Comparison of ENCODE assay signal across 11 cellular contexts in genomic region chr1:178371236-178371635, GRCh38.
DNase-seq lines count a peak whose midpoint lies in the region; ATAC-seq, FAIRE-seq and TF ChIP-seq lines count a peak whose summit lies in the region.
"Had no signal": no experiment of that assay in that cellular context is flagged by ENCODE, and none has a peak within 500 bp of the region (broad histone marks: within the 10 kb centered on the region; RNA-seq: fewer than 3 reads in every experiment).

No MANE protein-coding gene starts in this region.

- H3K4me1 Mint-ChIP-seq in natural killer cell = no peaks in the 10 kb centered on the region
- H3K4me1 Mint-ChIP-seq: naive thymus-derived CD4-positive, alpha-beta T cell had no signal

- peaks cover 0 to 12% of the 10 kb centered on the region in 2 donors for H3K27me3 Mint-ChIP-seq in natural killer cell (ENCODE audit: low read depth in 2 of 2)

- H3K9me2 ChIP-seq in SK-N-SH = no peaks in the 10 kb centered on the region

- DNase-seq in Ammon's horn (ENCODE audit: low spot score) (peak; percentile 34), SK-N-SH (no peak), fibroblast of the aortic adventitia (ENCODE audit: low read depth) (peak; percentile 58), osteoblast (ENCODE audit: insufficient read length, low spot score, missing footprints) (no peak), body of pancreas (no peak), natural killer cell (no peak), D721Med (ENCODE audit: insufficient read length, low spot score) (no peak)
- DNase-seq: Calu3; effector CD4-positive, alpha-beta T cell; naive thymus-derived CD4-positive, alpha-beta T cell had no signal

- CTCF ChIA-PET in SK-N-SH (lab: Yijun Ruan, JAX) = interaction anchor here (0.7 to 1.3 kb wide), 3 partner anchors 18 to 59 kb away, joined by 3 to 4 read pairs (median 3); no protein-coding TSS in a partner anchor

- no peak overlapping the region for H3K4me3 Mint-ChIP-seq in natural killer cell
- H3K4me3 Mint-ChIP-seq: naive thymus-derived CD4-positive, alpha-beta T cell had no signal

- no peaks in the 10 kb centered on the region for H3K36me3 Mint-ChIP-seq in natural killer cell
- H3K36me3 Mint-ChIP-seq: naive thymus-derived CD4-positive, alpha-beta T cell had no signal

- H3K4me1 ChIP-seq in SK-N-SH (ENCODE audit: control insufficient read depth in 1 of 2, insufficient read depth in 2 of 2, low read depth in 1 of 2, low read length in 1 of 2) = no peaks in the 10 kb centered on the region; a peak in 1 of 4 replicates
- H3K4me1 ChIP-seq in osteoblast (ENCODE audit: insufficient read depth, low read length) = peaks cover 19% of the 10 kb centered on the region
- no peaks in the 10 kb centered on the region for H3K4me1 ChIP-seq in body of pancreas

- TF ChIP-seq RAD21 in SK-N-SH (IDR thresholded peaks at IDR 0.05; ENCODE audit: low read length) = no peak

- no peaks in the 10 kb centered on the region; the same call in 1 of the 2 replicates for H3K79me2 ChIP-seq in SK-N-SH (ENCODE audit: insufficient read depth)
- peaks cover 45% of the 10 kb centered on the region for H3K79me2 ChIP-seq in osteoblast (ENCODE audit: insufficient read depth, low read length)

- ATAC-seq in body of pancreas (no peak), natural killer cell (no peak), GM18858 (IDR thresholded peaks at IDR 0.05; ENCODE audit: unreplicated experiment) (no peak)
- ATAC-seq: naive thymus-derived CD4-positive, alpha-beta T cell had no signal

- H3K4me2 ChIP-seq in SK-N-SH (peak overlapping the region; percentile 59), osteoblast (ENCODE audit: insufficient read depth, low read length) (peak overlapping the region; percentile 92)

- no peak overlapping the region for H3K9ac ChIP-seq in SK-N-SH

- H3K27ac ChIP-seq in SK-N-SH (ENCODE audit: low read depth in 2 of 2, low read length in 1 of 2) (peak overlapping the region in 1 of 2 experiments; percentile 22; a peak in 1 of 4 replicates), osteoblast (ENCODE audit: low read depth, low read length) (peak overlapping the region; percentile 61), body of pancreas (peak overlapping the region in 2 of 4 donors; percentile 28 to 51)

- no peak for FAIRE-seq in D721Med (lab: Jason Lieb, UNC)

- H2AFZ ChIP-seq in SK-N-SH (ENCODE audit: low read depth) = 0 out of 2 replicates have a peak overlapping the region, but pooled peaks have one; percentile 24
- peak overlapping the region; percentile 76 for H2AFZ ChIP-seq in osteoblast (ENCODE audit: low read length)

- H3K27ac Mint-ChIP-seq in natural killer cell = no peak overlapping the region
- H3K27ac Mint-ChIP-seq: naive thymus-derived CD4-positive, alpha-beta T cell had no signal

- H4K20me1 ChIP-seq in SK-N-SH (ENCODE audit: insufficient read depth) = no peaks in the 10 kb centered on the region
- no peaks in the 10 kb centered on the region for H4K20me1 ChIP-seq in osteoblast (ENCODE audit: insufficient read depth, low read length)

- H3K36me3 ChIP-seq in SK-N-SH (replicated peaks in 1 of 2; ENCODE audit: control insufficient read depth in 1 of 2, insufficient read depth in 2 of 2, low read length in 1 of 2) (no peaks in the 10 kb centered on the region), osteoblast (ENCODE audit: insufficient read depth, low read length) (no peaks in the 10 kb centered on the region), body of pancreas (replicated peaks in 1 of 2; ENCODE audit: insufficient read depth in 1 of 2, low read depth in 2 of 2) (no peaks in the 10 kb centered on the region)

- POLR2A ChIA-PET in SK-N-SH (lab: Yijun Ruan, JAX) = no interaction called here

- H3K9me3 ChIP-seq in SK-N-SH (no peaks in the 10 kb centered on the region), osteoblast (ENCODE audit: low read depth, low read length) (no peaks in the 10 kb centered on the region), body of pancreas (no peaks in the 10 kb centered on the region)

- intact Hi-C loops in body of pancreas (cut with DNase I) (no loop called here), natural killer cell (cut with micrococcal nuclease) (no loop called here)

- H3K27me3 ChIP-seq in SK-N-SH (ENCODE audit: insufficient read depth) (no peaks in the 10 kb centered on the region), osteoblast (ENCODE audit: insufficient read depth, low read length) (no peaks in the 10 kb centered on the region), body of pancreas (no peaks in the 10 kb centered on the region)

- H3K9me3 Mint-ChIP-seq in natural killer cell = peaks cover 0 to 2% of the 10 kb centered on the region in 2 donors
- H3K9me3 Mint-ChIP-seq: naive thymus-derived CD4-positive, alpha-beta T cell had no signal

- peaks cover 3% of the 10 kb centered on the region for H3F3A ChIP-seq in SK-N-SH (replicated peaks; ENCODE audit: insufficient read depth)

- TF ChIP-seq POLR2A in body of pancreas (IDR thresholded peaks at IDR 0.05) = no peak

- H3K4me3 ChIP-seq in SK-N-SH (ENCODE audit: low read depth in 2 of 2, low read length in 1 of 2) = 0 out of 4 replicates have a peak overlapping the region, but pooled peaks of 1 of the 2 experiments have one; percentile 34
- peak overlapping the region; percentile 57 for H3K4me3 ChIP-seq in fibroblast of the aortic adventitia (ENCODE audit: low read depth, low read length)
- peak overlapping the region; percentile 72 for H3K4me3 ChIP-seq in osteoblast (ENCODE audit: insufficient read depth, low read length)
- no peak overlapping the region for H3K4me3 ChIP-seq in body of pancreas

- no peak for TF ChIP-seq CTCF in SK-N-SH (IDR thresholded peaks at IDR 0.05)
- TF ChIP-seq CTCF in fibroblast of the aortic adventitia (IDR thresholded peaks at IDR 0.05; ENCODE audit: insufficient read depth, low read length) = no peak
- TF ChIP-seq CTCF in osteoblast (IDR thresholded peaks at IDR 0.05; ENCODE audit: extremely low read depth, low read depth, low read length) = no peak
- TF ChIP-seq CTCF in body of pancreas (IDR thresholded peaks at IDR 0.05) = no peak
- TF ChIP-seq CTCF in natural killer cell (IDR thresholded peaks at IDR 0.05) = no peak
- no peak for TF ChIP-seq CTCF in D721Med (IDR thresholded peaks at IDR 0.05; ENCODE audit: insufficient read depth, missing control alignments)

- TF ChIP-seq EP300 in SK-N-SH (IDR thresholded peaks at IDR 0.05; ENCODE audit: borderline replicate concordance in 1 of 2, low read depth in 1 of 2, low read length in 1 of 2) = no peak

- 51% methylated on average over 6 of the region's 6 CpGs for WGBS in SK-N-SH (ENCODE audit: low lambda C conversion rate)
- WGBS in body of pancreas, 2 donors = 21 to 23% methylated on average over 6 of the region's 6 CpGs

TF ChIP-seq in SK-N-SH, 30 proteins besides CTCF, POLR2A, EP300 and RAD21 (continues in another document):
- TF ChIP-seq MAX (IDR thresholded peaks at IDR 0.05; ENCODE audit: low read depth) = no peak
- no peak for TF ChIP-seq FOXJ3 (CRISPR knock-in tag; IDR thresholded peaks at IDR 0.05)
- TF ChIP-seq RCOR1 (IDR thresholded peaks at IDR 0.05; ENCODE audit: low read length) = no peak
- no peak for TF ChIP-seq NRF1 (IDR thresholded peaks at IDR 0.05; ENCODE audit: low read depth, low read length)
- TF ChIP-seq SIN3A (IDR thresholded peaks at IDR 0.05; ENCODE audit: borderline replicate concordance, low read depth, low read length) = no peak
- no peak for TF ChIP-seq CHD2 (IDR thresholded peaks at IDR 0.05; ENCODE audit: low read length, partially characterized antibody)
- no peak for TF ChIP-seq YY1 (IDR thresholded peaks at IDR 0.05; ENCODE audit: low read depth)
- TF ChIP-seq ZBTB33 (IDR thresholded peaks at IDR 0.05; ENCODE audit: borderline replicate concordance, low read depth) = no peak
- TF ChIP-seq MXI1 (IDR thresholded peaks at IDR 0.05; ENCODE audit: low read depth, low read length) = no peak
- TF ChIP-seq GATA2 (CRISPR knock-in tag; IDR thresholded peaks at IDR 0.05) = no peak
- no peak for TF ChIP-seq GABPA (IDR thresholded peaks at IDR 0.05; ENCODE audit: low read depth)
- no peak for TF ChIP-seq EZH2phosphoT487 (IDR thresholded peaks at IDR 0.05; ENCODE audit: borderline replicate concordance, low read depth)
- TF ChIP-seq PBX3 (IDR thresholded peaks at IDR 0.05) = no peak
- TF ChIP-seq POLR2AphosphoS5 (IDR thresholded peaks at IDR 0.05; ENCODE audit: low read depth, low read length) = no peak
- TF ChIP-seq NFIC (IDR thresholded peaks at IDR 0.05; ENCODE audit: borderline replicate concordance) = no peak
- no peak for TF ChIP-seq ELF1 (IDR thresholded peaks at IDR 0.05)
- TF ChIP-seq SMC3 (IDR thresholded peaks at IDR 0.05; ENCODE audit: low read depth, low read length) = no peak
- no peak for TF ChIP-seq RFX5 (IDR thresholded peaks at IDR 0.05; ENCODE audit: low read length)

Comparison
In these comparisons a context has a peak if more than half of its experiments do, and no peak if none do; other contexts are left out.
1. DNase-seq: peak in Ammon's horn (single experiment) and fibroblast of the aortic adventitia (single experiment); none in SK-N-SH (single experiment), osteoblast (single experiment), body of pancreas (0 of 4), natural killer cell (single experiment) and D721Med (single experiment).
2. H3K4me3 ChIP-seq: peak in fibroblast of the aortic adventitia (single experiment) and osteoblast (single experiment); none in body of pancreas (0 of 2).